Comparison of ENCODE assay signal across 22 cellular contexts in the genomic region with DNA sequence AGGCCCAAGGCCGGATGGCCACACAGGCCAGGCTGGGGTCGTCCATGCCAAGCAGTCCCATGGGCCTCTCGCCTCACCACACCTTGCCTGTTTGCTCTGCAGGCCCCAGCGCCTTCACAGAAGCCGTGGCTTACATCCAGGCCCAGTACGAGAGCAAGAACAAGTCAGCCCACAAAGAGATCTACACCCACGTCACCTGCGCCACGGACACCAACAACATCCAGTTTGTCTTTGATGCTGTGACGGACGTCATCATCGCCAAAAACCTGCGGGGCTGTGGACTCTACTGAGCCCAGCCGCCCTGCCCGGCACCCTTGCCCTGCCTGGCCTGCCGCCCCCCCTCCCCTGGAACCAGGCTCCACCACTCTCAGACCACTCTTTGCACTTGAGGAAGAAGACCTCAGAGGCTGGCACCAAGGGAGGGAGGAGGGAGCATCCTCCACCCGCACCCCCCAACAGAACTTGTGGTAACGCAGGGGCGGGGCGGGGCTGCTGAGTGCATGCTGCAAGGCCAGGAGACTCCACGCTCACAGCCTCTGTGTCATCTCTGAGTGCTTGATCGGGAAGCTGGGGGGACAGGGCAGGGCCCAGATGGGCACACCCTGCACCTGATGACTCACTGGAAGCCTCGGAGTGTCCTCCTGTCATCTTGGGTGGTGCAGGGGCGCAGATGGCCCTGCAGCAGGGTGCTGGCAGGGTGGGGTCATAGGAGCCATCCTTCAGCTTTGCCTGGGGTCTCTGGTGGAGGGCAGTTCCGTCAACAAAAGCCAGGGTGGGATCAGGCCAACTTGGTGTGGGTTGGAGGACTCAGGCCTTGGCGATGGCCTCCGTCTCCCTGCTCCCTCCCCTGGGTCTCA.
DNase-seq lines count a peak whose midpoint lies in the region; ATAC-seq, FAIRE-seq and TF ChIP-seq lines count a peak whose summit lies in the region.
"Had no signal": no experiment of that assay in that cellular context is flagged by ENCODE, and none has a peak within 500 bp of the region (broad histone marks: within the 10 kb centered on the region; RNA-seq: fewer than 3 reads in every experiment).

No MANE protein-coding gene starts in this region.

- H3K9me2 ChIP-seq in PC-9 (ENCODE audit: insufficient read depth): no peaks in the 10 kb centered on the region

- H3F3A ChIP-seq in PC-9 (ENCODE audit: insufficient read depth, low read depth): no peaks in the 10 kb centered on the region

- H3K27ac ChIP-seq in right atrium auricular region: no peak overlapping the region
- H3K27ac ChIP-seq in PC-9: no peak overlapping the region
- H3K27ac ChIP-seq in epithelial cell of prostate: no peak overlapping the region
- peak overlapping the region; percentile 43 for H3K27ac ChIP-seq in suprapubic skin
- H3K27ac ChIP-seq: gastrocnemius medialis, neural progenitor cell, SJCRH30, spleen had no signal

- no peaks in the 10 kb centered on the region for H3K79me2 ChIP-seq in PC-9 (ENCODE audit: low read depth)

- H3K4me1 ChIP-seq in right atrium auricular region: no peaks in the 10 kb centered on the region
- peaks cover 27% of the 10 kb centered on the region for H3K4me1 ChIP-seq in PC-9 (replicated peaks; ENCODE audit: insufficient read depth)
- peaks cover 16% of the 10 kb centered on the region for H3K4me1 ChIP-seq in suprapubic skin
- H3K4me1 ChIP-seq: gastrocnemius medialis, neural progenitor cell, SJCRH30, spleen had no signal

- CTCF ChIA-PET in PC-9 (lab: Charles Lee): interaction anchor here (2.1 kb wide), 1 partner anchor 12 kb away, joined by 13 read pairs; no protein-coding TSS in a partner anchor

- no peak overlapping the region for H3K4me2 ChIP-seq in PC-9
- H3K4me2 ChIP-seq: neural progenitor cell had no signal

- TF ChIP-seq CTCF in right atrium auricular region (IDR thresholded peaks at IDR 0.05): no peak
- TF ChIP-seq CTCF in PC-9 (conservative IDR thresholded peaks at IDR 0.05): no peak
- TF ChIP-seq CTCF in suprapubic skin (IDR thresholded peaks at IDR 0.05): no peak

- TF ChIP-seq EP300 in suprapubic skin (IDR thresholded peaks at IDR 0.05): no peak

- no peaks in the 10 kb centered on the region for H4K20me1 ChIP-seq in PC-9 (ENCODE audit: insufficient read depth)

- no peak overlapping the region for H3K4me3 ChIP-seq in right atrium auricular region
- no peak overlapping the region for H3K4me3 ChIP-seq in PC-9
- H3K4me3 ChIP-seq in suprapubic skin: no peak overlapping the region
- H3K4me3 ChIP-seq: gastrocnemius medialis, neural progenitor cell, SJCRH30, spleen had no signal

- BruUV-seq in PC-9 (replicated peaks; lab: Mats Ljungman, UMichigan): no TSS peak

- H3K9me3 ChIP-seq in right atrium auricular region (no peaks in the 10 kb centered on the region), PC-9 (ENCODE audit: insufficient read depth, low read depth) (no peaks in the 10 kb centered on the region), suprapubic skin (no peaks in the 10 kb centered on the region)
- H3K9me3 ChIP-seq: gastrocnemius medialis, SJCRH30, spleen had no signal

- TF ChIP-seq POLR2A in suprapubic skin (IDR thresholded peaks at IDR 0.05) (no peak), GM12892 (IDR thresholded peaks at IDR 0.05; ENCODE audit: low read depth, low read length) (no peak)

- no peak overlapping the region for H2AFZ ChIP-seq in PC-9
- H2AFZ ChIP-seq: neural progenitor cell had no signal

- POLR2A ChIA-PET in PC-9 (lab: Charles Lee; ENCODE audit: unreplicated experiment): no interaction called here

- H3K27me3 ChIP-seq in right atrium auricular region (no peaks in the 10 kb centered on the region), PC-9 (ENCODE audit: insufficient read depth, low read depth) (no peaks in the 10 kb centered on the region), suprapubic skin (no peaks in the 10 kb centered on the region)
- H3K27me3 ChIP-seq: gastrocnemius medialis, neural progenitor cell, SJCRH30, spleen had no signal

- 71% methylated on average over 19 of the region's 27 CpGs for WGBS in suprapubic skin

- FAIRE-seq in GM12892 (lab: Jason Lieb, UNC): no peak
- FAIRE-seq: endothelial cell of umbilical vein had no signal

- peaks cover 33% of the 10 kb centered on the region for H3K36me3 ChIP-seq in right atrium auricular region
- H3K36me3 ChIP-seq in PC-9 (ENCODE audit: low read depth): no peaks in the 10 kb centered on the region
- H3K36me3 ChIP-seq in suprapubic skin: peaks cover 3% of the 10 kb centered on the region
- H3K36me3 ChIP-seq: gastrocnemius medialis, neural progenitor cell, SJCRH30, spleen had no signal

- DNase-seq in left ventricle myocardium superior: peak; percentile 15
- no peak for DNase-seq in right atrium auricular region (ENCODE audit: low spot score)
- peak; percentile 38 to 69 for DNase-seq in PC-9
- DNase-seq in epithelial cell of prostate (ENCODE audit: low read depth, low spot score): peak; percentile 34
- DNase-seq in suprapubic skin (ENCODE audit: low spot score in 2 of 2): no peak
- DNase-seq in HuH-7 (ENCODE audit: low spot score): no peak
- DNase-seq in GM12892 (ENCODE audit: insufficient read length): no peak
- DNase-seq: activated CD8-positive, alpha-beta memory T cell treated with anti-CD3 and anti-CD28 coated beads for 24 hours; cortex of kidney; DMS 273 treated with DMSO at 0.1 percent for 48 hours; gastrocnemius medialis; HCEC 1CT; NCI-H1105; NCI-H2081 treated with DMSO at 0.1 percent for 48 hours; NCI-H524; SJCRH30; spleen; T-helper 2 cell had no signal

- intact Hi-C loops in left ventricle myocardium superior (cut with micrococcal nuclease) (no loop called here), PC-9 (cut with micrococcal nuclease; ENCODE audit: unreplicated experiment) (no loop called here)

- ATAC-seq in left ventricle myocardium superior (no peak), GM21825 (IDR thresholded peaks at IDR 0.05; ENCODE audit: unreplicated experiment) (no peak)
- ATAC-seq: activated naive CD4-positive, alpha-beta T cell treated with anti-CD3 and anti-CD28 coated beads, Interleukin-2, amount 50 U/mL, for 72 hours; gastrocnemius medialis had no signal

Comparison
In these comparisons a context has a peak if more than half of its experiments do, and no peak if none do; other contexts are left out.
1. DNase-seq: peak in left ventricle myocardium superior (single experiment), PC-9 (2 of 2) and epithelial cell of prostate (single experiment); none in right atrium auricular region (single experiment), suprapubic skin (0 of 2), HuH-7 (single experiment) and GM12892 (single experiment).